Comparison of ENCODE assay signal across 24 cellular contexts in the genomic region with DNA sequence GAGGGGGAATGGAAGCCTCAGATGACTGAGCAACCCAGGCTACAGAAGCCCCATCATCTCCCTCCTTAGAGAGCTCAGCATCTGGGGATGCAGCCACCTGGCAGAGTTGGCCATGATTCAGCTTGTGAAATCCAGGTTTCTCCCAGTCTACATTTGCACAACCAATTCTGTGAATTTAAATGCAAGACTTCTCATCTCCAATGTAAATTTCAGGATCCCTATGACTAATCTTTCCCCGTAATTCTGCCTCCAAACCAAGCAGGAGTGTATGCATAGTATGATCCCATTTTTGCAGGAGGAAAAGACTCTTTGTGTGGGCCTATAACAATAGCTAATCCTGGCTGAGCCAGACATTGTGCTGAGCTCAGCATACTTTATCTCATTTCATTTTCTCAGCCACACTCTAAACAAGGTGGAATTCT. TPM values are rescaled to one million over a fixed set of nuclear protein-coding genes. Genes with fewer than 3 reads are reported as not detected.
DNase-seq lines count a peak whose midpoint lies in the region; ATAC-seq, FAIRE-seq and TF ChIP-seq lines count a peak whose summit lies in the region.
"Had no signal": no experiment of that assay in that cellular context is flagged by ENCODE, and none has a peak within 500 bp of the region (broad histone marks: within the 10 kb centered on the region; RNA-seq: fewer than 3 reads in every experiment).

No MANE protein-coding gene starts in this region.

- peaks cover 6 to 12% of the 10 kb centered on the region in 2 experiments; a peak in 3 of 4 replicates for H3K79me1 ChIP-seq in IMR-90 (ENCODE audit: low read depth in 1 of 2, low read length in 2 of 2)

- CTCF ChIA-PET in A549 (lab: Yijun Ruan, JAX) = interaction anchor here (1.1 to 52.1 kb wide), 10 partner anchors 9 to 180 kb away, joined by 3 to 1709 read pairs (median 22); partner anchors contain the start of genes CSNK1A1, IL17B and PCYOX1L
- CTCF ChIA-PET in IMR-90 (lab: Yijun Ruan, JAX) = interaction anchor here (1.4 kb wide), 1 partner anchor 180 kb away, joined by 3 read pairs; no protein-coding TSS in a partner anchor
- CTCF ChIA-PET in SK-N-SH (lab: Yijun Ruan, JAX) = interaction anchor here (1.1 to 52.5 kb wide), 7 partner anchors 22 to 179 kb away, joined by 3 to 1751 read pairs (median 46); partner anchors contain the start of genes CSNK1A1, IL17B and PCYOX1L

- FAIRE-seq in A549 (lab: Jason Lieb, UNC) (no peak), bronchial epithelial cell (lab: Jason Lieb, UNC) (no peak)
- FAIRE-seq: G401.6, GM12878, islet of Langerhans had no signal

- peak overlapping the region; percentile 69 for H2AK9ac ChIP-seq in IMR-90 (replicated peaks; ENCODE audit: low read depth, low read length, poor library complexity)

- in situ Hi-C loops in IMR-90 (cut with MboI; ENCODE audit: low sequenced_read_pairs) = loop anchor here (5.0 kb wide), 1 partner anchor 124 kb away; no protein-coding TSS in a partner anchor

- TF ChIP-seq EP300 in A549 (IDR thresholded peaks at IDR 0.05) (no peak), SK-N-SH (IDR thresholded peaks at IDR 0.05; ENCODE audit: borderline replicate concordance in 1 of 2, low read depth in 1 of 2, low read length in 1 of 2) (no peak)

- H4K8ac ChIP-seq in IMR-90 (ENCODE audit: low read depth in 2 of 2, low read length in 2 of 2) = no peak overlapping the region; a peak in 1 of 4 replicates

- DNase-seq in A549 (ENCODE audit: low read depth in 1 of 2, low spot score in 1 of 2) (no peak), IMR-90 (peak; percentile 81), bronchial epithelial cell (ENCODE audit: low read depth) (peak; percentile 94), omental fat pad (ENCODE audit: low spot score) (no peak), NCI-H446 treated with DMSO at 0.1 percent for 48 hours (lab: John Stamatoyannopoulos, UW) (no peak), SK-N-SH (no peak), midbrain (lab: John Stamatoyannopoulos, UW) (no peak)
- DNase-seq: activated CD4-positive, CD25-positive, alpha-beta regulatory T cell; activated CD8-positive, alpha-beta memory T cell treated with anti-CD3 and anti-CD28 coated beads for 24 hours; CD8-positive, alpha-beta memory T cell; central memory CD4-positive, alpha-beta T cell; NCI-H1436; NCI-H226; nephron progenitor cell; Right ventricle myocardium superior; stimulated activated CD4-positive, alpha-beta T cell treated with anti-CD3 and anti-CD28 coated beads, Interleukin-15, amount 100 ng/mL, for 24 hours; stimulated activated naive CD4-positive, alpha-beta T cell had no signal

- H2BK5ac ChIP-seq in IMR-90 (ENCODE audit: low read depth, low read length, poor library complexity, severe bottlenecking) = no peak overlapping the region

- H3K18ac ChIP-seq in IMR-90 (ENCODE audit: low read depth, low read length) = no peak overlapping the region

- H3K36me3 ChIP-seq in IMR-90 (ENCODE audit: control insufficient read depth, insufficient read depth, low read length) = no peaks in the 10 kb centered on the region
- H3K36me3 ChIP-seq in bronchial epithelial cell (ENCODE audit: control insufficient read depth, insufficient read depth, low read length) = no peaks in the 10 kb centered on the region
- no peaks in the 10 kb centered on the region for H3K36me3 ChIP-seq in SK-N-SH (replicated peaks in 1 of 2; ENCODE audit: control insufficient read depth in 1 of 2, insufficient read depth in 2 of 2, low read length in 1 of 2)

- H2BK120ac ChIP-seq in IMR-90 (ENCODE audit: low read depth, low read length) = no peak overlapping the region

- H2AK5ac ChIP-seq in IMR-90 (ENCODE audit: low read depth, low read length) = no peak overlapping the region

- H4K20me1 ChIP-seq in IMR-90 (ENCODE audit: insufficient read depth, low read length) (peaks cover 10% of the 10 kb centered on the region), SK-N-SH (ENCODE audit: insufficient read depth) (no peaks in the 10 kb centered on the region)

- no peaks in the 10 kb centered on the region for H3K27me3 ChIP-seq in IMR-90 (ENCODE audit: control insufficient read depth, insufficient read depth, low read length)
- no peaks in the 10 kb centered on the region for H3K27me3 ChIP-seq in bronchial epithelial cell (ENCODE audit: control insufficient read depth, insufficient read depth, low read length)
- no peaks in the 10 kb centered on the region for H3K27me3 ChIP-seq in SK-N-SH (ENCODE audit: insufficient read depth)

- H3K9me3 ChIP-seq in A549 (no peaks in the 10 kb centered on the region), IMR-90 (ENCODE audit: control insufficient read depth, insufficient read depth, low read length) (no peaks in the 10 kb centered on the region), SK-N-SH (no peaks in the 10 kb centered on the region)

- H3K56ac ChIP-seq in IMR-90 (ENCODE audit: extremely low read depth, insufficient read depth, low read length) = no peak overlapping the region

- H3K79me2 ChIP-seq in SK-N-SH (ENCODE audit: insufficient read depth) = no peaks in the 10 kb centered on the region

- H3K4me3 ChIP-seq in A549 (no peak overlapping the region), IMR-90 (ENCODE audit: insufficient read depth, low read depth, low read length) (no peak overlapping the region), bronchial epithelial cell (ENCODE audit: low read depth, low read length) (no peak overlapping the region), SK-N-SH (ENCODE audit: low read depth in 2 of 2, low read length in 1 of 2) (no peak overlapping the region)
- H3K4me3 ChIP-seq: GM12878 had no signal

- no TSS peak for BruUV-seq in IMR-90 (replicated peaks; lab: Mats Ljungman, UMichigan)

- no peak overlapping the region for H4K5ac ChIP-seq in IMR-90 (ENCODE audit: low read depth, low read length)

- H2BK15ac ChIP-seq in IMR-90 (ENCODE audit: low read depth, low read length) = no peak overlapping the region

- H3K23ac ChIP-seq in IMR-90 (ENCODE audit: low read depth, low read length) = no peak overlapping the region

- H3K4me1 ChIP-seq in A549 (peaks cover 28% of the 10 kb centered on the region), IMR-90 (ENCODE audit: control insufficient read depth, insufficient read depth, low read length) (peaks cover 13% of the 10 kb centered on the region), SK-N-SH (ENCODE audit: control insufficient read depth in 1 of 2, insufficient read depth in 2 of 2, low read depth in 1 of 2, low read length in 1 of 2) (peaks cover 0 to 20% of the 10 kb centered on the region in 2 experiments; a peak in 2 of 4 replicates)

- ATAC-seq in A549 (no peak), IMR-90 (ENCODE audit: low read depth) (no peak), omental fat pad (ENCODE audit: low FRiP score) (peak; percentile 37), GM19351 (IDR thresholded peaks at IDR 0.05; ENCODE audit: unreplicated experiment) (no peak)
- ATAC-seq: GM12878 had no signal

- H3K14ac ChIP-seq in IMR-90 (replicated peaks; ENCODE audit: low read depth, low read length) = no peak overlapping the region

- TF ChIP-seq POLR2A in A549 (IDR thresholded peaks at IDR 0.05; ENCODE audit: low read length) (no peak), IMR-90 (IDR thresholded peaks at IDR 0.05; ENCODE audit: low read depth, low read length) (no peak)

- no peaks in the 10 kb centered on the region for H3K9me2 ChIP-seq in SK-N-SH

- H3K4ac ChIP-seq in IMR-90 (ENCODE audit: low read depth, low read length) = 0 out of 2 replicates have a peak overlapping the region, but pooled peaks have one; percentile 13

- H3K9ac ChIP-seq in IMR-90 (ENCODE audit: low read depth, low read length) (no peak overlapping the region), SK-N-SH (no peak overlapping the region)

- TF ChIP-seq RAD21 in A549 (conservative IDR thresholded peaks at IDR 0.05 in 1 of 2, IDR thresholded peaks at IDR 0.05 in 1 of 2) (no peak), IMR-90 (IDR thresholded peaks at IDR 0.05; ENCODE audit: low read length) (no peak), SK-N-SH (IDR thresholded peaks at IDR 0.05; ENCODE audit: low read length) (no peak)

- H4K91ac ChIP-seq in IMR-90 (ENCODE audit: insufficient read depth, low read depth, low read length) = no peak overlapping the region

- H3K4me2 ChIP-seq in A549 (peak overlapping the region; percentile 51; the same call in 2 of the 3 replicates), IMR-90 (ENCODE audit: low read depth, low read length) (no peak overlapping the region), SK-N-SH (no peak overlapping the region)

- no peak for TF ChIP-seq CTCF in A549 (IDR thresholded peaks at IDR 0.05)
- no peak for TF ChIP-seq CTCF in IMR-90 (conservative IDR thresholded peaks at IDR 0.05; ENCODE audit: low read depth, low read length)
- no peak for TF ChIP-seq CTCF in bronchial epithelial cell (IDR thresholded peaks at IDR 0.05; ENCODE audit: insufficient read depth, low read length, severe bottlenecking)
- no peak for TF ChIP-seq CTCF in omental fat pad (IDR thresholded peaks at IDR 0.05)
- no peak for TF ChIP-seq CTCF in SK-N-SH (IDR thresholded peaks at IDR 0.05)

- peaks cover 8% of the 10 kb centered on the region for H3K9me1 ChIP-seq in IMR-90 (ENCODE audit: insufficient read depth, low read length)

- POLR2A ChIA-PET in A549 (lab: Yijun Ruan, JAX) = interaction anchor here (1.0 to 1.4 kb wide), 2 partner anchors 93 to 112 kb away, joined by 3 to 4 read pairs; partner anchors contain the start of genes CSNK1A1 and GRPEL2
- POLR2A ChIA-PET in IMR-90 (lab: Charles Lee; ENCODE audit: unreplicated experiment) = no interaction called here
- POLR2A ChIA-PET in SK-N-SH (lab: Yijun Ruan, JAX) = interaction anchor here (0.6 kb wide), 1 partner anchor 113 kb away, joined by 3 read pairs; the partner anchor contains the start of gene CSNK1A1

- dilution Hi-C loops in IMR-90 (cut with HindIII; ENCODE audit: low sequenced_read_pairs, unreplicated experiment) = no loop called here

- intact Hi-C loops in IMR-90 (cut with micrococcal nuclease) = no loop called here

- no peak overlapping the region for H2AFZ ChIP-seq in IMR-90 (replicated peaks; ENCODE audit: low read length, poor library complexity)
- no peak overlapping the region for H2AFZ ChIP-seq in SK-N-SH (ENCODE audit: low read depth)

- H3F3A ChIP-seq in SK-N-SH (replicated peaks; ENCODE audit: insufficient read depth) = peaks cover 20% of the 10 kb centered on the region

- H2BK20ac ChIP-seq in IMR-90 (ENCODE audit: low read depth, low read length) = peak overlapping the region; percentile 39; the same call in 1 of the 2 replicates

- H3K27ac ChIP-seq in A549 = peak overlapping the region; percentile 67 to 83; a peak in 5 of 6 replicates
- H3K27ac ChIP-seq in IMR-90 (ENCODE audit: insufficient read depth, low read length) = no peak overlapping the region
- H3K27ac ChIP-seq in SK-N-SH (ENCODE audit: low read depth in 2 of 2, low read length in 1 of 2) = no peak overlapping the region

- 35% methylated on average over 1 of the region's 1 CpG for WGBS in A549 (ENCODE audit: missing lambda C conversion rate)
- WGBS in IMR-90 (ENCODE audit: extremely low coverage in 2 of 2, insufficient read length in 1 of 2), 2 experiments = no CpG with 5 or more reads among the region's 1 CpG
- 47% methylated on average over 1 of the region's 1 CpG for WGBS in SK-N-SH (ENCODE audit: low lambda C conversion rate)

RNA-seq across cellular contexts. Expression of gene IL17B, which starts 59.6 kb away (rescaled TPM):
- polyA plus RNA-seq in A549 (2011; rRNA removed) (0.23 and 0.30 TPM in 2 replicates), A549 (2017; fragmentation: RNase III; extraction: RNeasy Plus Mini Kit Qiagen cat#74134 plus additional on column Dnase treatment) (not detected in 3 replicates), IMR-90 (2012; rRNA removed) (0.31 and 0.86 TPM in 2 replicates), SK-N-SH (2012; rRNA removed) (0.16 TPM in 1 of 2 replicates, not detected in the other)
- polyA plus RNA-seq in A549 (2012; cell fraction: cytosol; rRNA removed) = 0.33 and 0.34 TPM in 2 replicates
- polyA plus RNA-seq in A549 (2012; cell fraction: nucleus; rRNA removed) = 0.28 and 0.49 TPM in 2 replicates
- not detected in 2 replicates for polyA minus RNA-seq in A549 (2011; rRNA and poly(A)+ RNA removed)
- total RNA-seq in IMR-90 (2012; rRNA removed) (0.28 TPM in 1 of 2 replicates, not detected in the other), bronchial epithelial cell (not detected in 2 replicates), omental fat pad (1 to 10 TPM in 1 of 4 donors, not detected in 3; 1.1 TPM)
- 0.84 TPM in 1 of 2 replicates, not detected in the other for polyA plus RNA-seq in IMR-90 (2012; cell fraction: cytosol; rRNA removed)
- polyA plus RNA-seq in IMR-90 (2012; cell fraction: nucleus; rRNA removed; ENCODE audit: low replicate concordance) = 0.30 and 0.39 TPM in 2 replicates
- 0.09 TPM in 1 of 2 replicates, not detected in the other for polyA plus RNA-seq in SK-N-SH (2012; cell fraction: cytosol; rRNA removed)
- polyA plus RNA-seq in SK-N-SH (2012; cell fraction: nucleus; rRNA removed) = 0.29 TPM in 1 of 2 replicates, not detected in the other
- total RNA-seq: CD8-positive, alpha-beta memory T cell; GM12878; LHCN-M2; Right ventricle myocardium superior; T-helper 1 cell treated with Interleukin-12 subunit alpha and Interleukin-12 subunit beta and Interleukin-4 antibody, amounts not matched to agents 30 ng/mL and 1 ng/mL, for 36 hours; ureter had no signal
- polyA plus RNA-seq: CD8-positive, alpha-beta memory T cell; GM12878 had no signal

Comparison
In these comparisons a context has a peak if more than half of its experiments do, and no peak if none do; other contexts are left out.
1. DNase-seq: peak in IMR-90 (single experiment) and bronchial epithelial cell (single experiment); none in A549 (0 of 2), omental fat pad (single experiment), NCI-H446 treated with DMSO at 0.1 percent for 48 hours (single experiment), SK-N-SH (single experiment) and midbrain (single experiment).
2. H3K27ac ChIP-seq: peak in A549 (2 of 2); none in IMR-90 (single experiment) and SK-N-SH (0 of 2).